ENCODE assay signal across 1 cellular context in the genomic region with DNA sequence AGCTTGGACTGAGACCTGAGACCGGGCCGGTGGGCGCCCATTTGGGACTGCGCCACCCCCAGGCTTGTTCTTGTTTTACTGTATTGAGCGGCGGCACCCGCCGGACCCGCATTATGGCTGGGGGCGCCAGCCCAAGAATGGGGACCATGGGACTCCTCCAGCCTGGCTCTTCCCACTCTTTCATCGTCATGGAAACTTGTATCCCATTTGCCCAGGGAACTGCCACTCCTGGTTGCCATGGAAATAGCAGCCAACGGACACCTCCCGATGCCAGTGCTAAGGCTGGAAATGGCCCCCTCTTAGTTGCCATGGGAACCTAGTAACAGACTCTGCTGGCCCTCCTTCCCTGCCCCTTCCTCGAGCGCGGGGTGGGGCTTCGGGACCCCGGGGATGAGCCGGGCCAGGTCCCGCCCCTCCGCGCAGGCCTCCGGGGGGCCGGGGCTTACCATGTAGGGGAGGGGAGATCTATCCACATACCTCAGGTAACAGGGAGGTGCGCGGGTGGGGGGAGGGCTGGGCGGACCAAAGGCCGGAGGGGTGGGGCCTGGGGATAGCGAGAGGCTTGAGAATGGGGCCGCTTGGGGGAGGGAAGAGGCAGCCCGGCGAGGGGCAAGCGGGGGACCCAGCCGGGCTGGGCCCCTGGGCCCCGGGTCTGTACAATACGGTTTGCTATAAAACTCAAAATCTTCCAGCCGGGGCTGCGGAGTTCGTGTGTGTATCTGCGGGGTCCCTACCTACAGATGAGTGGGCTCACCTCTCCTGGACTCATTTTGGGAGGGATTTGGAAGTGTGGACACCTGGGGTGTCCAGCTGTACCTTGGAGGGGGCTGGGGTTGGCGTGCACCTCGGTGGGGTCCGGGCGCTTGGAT.
TF ChIP-seq lines count a peak whose summit lies in the region.

No MANE protein-coding gene starts in this region.

TF ChIP-seq in K562, 482 proteins besides CTCF, POLR2A, EP300 and RAD21 (continues in another document):
- TF ChIP-seq, protein P1, sequence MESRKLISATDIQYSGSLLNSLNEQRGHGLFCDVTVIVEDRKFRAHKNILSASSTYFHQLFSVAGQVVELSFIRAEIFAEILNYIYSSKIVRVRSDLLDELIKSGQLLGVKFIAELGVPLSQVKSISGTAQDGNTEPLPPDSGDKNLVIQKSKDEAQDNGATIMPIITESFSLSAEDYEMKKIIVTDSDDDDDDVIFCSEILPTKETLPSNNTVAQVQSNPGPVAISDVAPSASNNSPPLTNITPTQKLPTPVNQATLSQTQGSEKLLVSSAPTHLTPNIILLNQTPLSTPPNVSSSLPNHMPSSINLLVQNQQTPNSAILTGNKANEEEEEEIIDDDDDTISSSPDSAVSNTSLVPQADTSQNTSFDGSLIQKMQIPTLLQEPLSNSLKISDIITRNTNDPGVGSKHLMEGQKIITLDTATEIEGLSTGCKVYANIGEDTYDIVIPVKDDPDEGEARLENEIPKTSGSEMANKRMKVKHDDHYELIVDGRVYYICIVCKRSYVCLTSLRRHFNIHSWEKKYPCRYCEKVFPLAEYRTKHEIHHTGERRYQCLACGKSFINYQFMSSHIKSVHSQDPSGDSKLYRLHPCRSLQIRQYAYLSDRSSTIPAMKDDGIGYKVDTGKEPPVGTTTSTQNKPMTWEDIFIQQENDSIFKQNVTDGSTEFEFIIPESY (CRISPR knock-in tag; IDR thresholded peaks at IDR 0.05): peak; percentile 94
- TF ChIP-seq NEUROD1 (IDR thresholded peaks at IDR 0.05; ENCODE audit: borderline replicate concordance, low read depth, low read length, partially characterized antibody) (peak; percentile 91), ZNF311 (CRISPR knock-in tag; IDR thresholded peaks at IDR 0.05) (no peak), ZNF143 (CRISPR knock-in tag; IDR thresholded peaks at IDR 0.05) (no peak), CBX5 (IDR thresholded peaks at IDR 0.05; ENCODE audit: borderline replicate concordance, low read depth) (no peak), RFX1 (IDR thresholded peaks at IDR 0.05) (peak; percentile 99), KLF1 (tag; IDR thresholded peaks at IDR 0.05) (no peak), CCAR2 (IDR thresholded peaks at IDR 0.05; ENCODE audit: low read depth, low read length) (no peak), RHOXF2B (CRISPR knock-in tag; conservative IDR thresholded peaks at IDR 0.05) (no peak), ZC3H11A (IDR thresholded peaks at IDR 0.05; ENCODE audit: low read depth, low read length) (no peak), NFYB (IDR thresholded peaks at IDR 0.05; ENCODE audit: extremely low read depth, insufficient read length) (peak; percentile 32), GABPB2 (CRISPR knock-in tag; conservative IDR thresholded peaks at IDR 0.05) (no peak), ETV5 (CRISPR knock-in tag; IDR thresholded peaks at IDR 0.05; ENCODE audit: low read depth) (no peak), PYGO2 (tag; IDR thresholded peaks at IDR 0.05) (no peak), HMG20A (CRISPR knock-in tag; conservative IDR thresholded peaks at IDR 0.05) (no peak), HCFC1 (IDR thresholded peaks at IDR 0.05; ENCODE audit: low read depth, low read length) (no peak), CSDE1 (IDR thresholded peaks at IDR 0.05) (peak in 1 of 2 experiments; percentile 95; a peak in 2 of 4 replicates), ZSCAN29 (IDR thresholded peaks at IDR 0.05) (no peak), MYNN (IDR thresholded peaks at IDR 0.05) (0 out of 2 replicates have a peak, but pooled peaks have one; percentile 21), MYNN (CRISPR knock-in tag; IDR thresholded peaks at IDR 0.05) (no peak), RUNX1 (IDR thresholded peaks at IDR 0.05; ENCODE audit: low read depth) (no peak), CREB1 (IDR thresholded peaks at IDR 0.05) (no peak), CREB1 (CRISPR knock-in tag; IDR thresholded peaks at IDR 0.05) (no peak), FOXA1 (IDR thresholded peaks at IDR 0.05; ENCODE audit: borderline replicate concordance) (no peak), PML (IDR thresholded peaks at IDR 0.05; ENCODE audit: low read length) (no peak), MAFK (IDR thresholded peaks at IDR 0.05; ENCODE audit: low read length) (no peak), SP1 (CRISPR knock-in tag; IDR thresholded peaks at IDR 0.05) (peak; percentile 41; the same call in 1 of the 2 replicates), TFAM (CRISPR knock-in tag; conservative IDR thresholded peaks at IDR 0.05) (no peak), BHLHE40 (IDR thresholded peaks at IDR 0.05; ENCODE audit: low read length) (no peak), ARNT (IDR thresholded peaks at IDR 0.05) (no peak), ESRRB (CRISPR knock-in tag; IDR thresholded peaks at IDR 0.05; ENCODE audit: borderline replicate concordance) (no peak), CBX8 (IDR thresholded peaks at IDR 0.05; ENCODE audit: borderline replicate concordance, extremely low read depth, low read depth, low read length, poor library complexity, severe bottlenecking) (no peak), RNF2 (IDR thresholded peaks at IDR 0.05) (no peak), MBD2 (IDR thresholded peaks at IDR 0.05; ENCODE audit: borderline replicate concordance, low read depth) (0 out of 2 replicates have a peak, but pooled peaks have one; percentile 43), FOXP1 (CRISPR knock-in tag; IDR thresholded peaks at IDR 0.05) (no peak), CHD1 (IDR thresholded peaks at IDR 0.05; ENCODE audit: low read length) (no peak), TBP (optimal IDR thresholded peaks at IDR 0.05; ENCODE audit: low read depth, low read length) (peak; percentile 19)
- TF ChIP-seq, protein P2, sequence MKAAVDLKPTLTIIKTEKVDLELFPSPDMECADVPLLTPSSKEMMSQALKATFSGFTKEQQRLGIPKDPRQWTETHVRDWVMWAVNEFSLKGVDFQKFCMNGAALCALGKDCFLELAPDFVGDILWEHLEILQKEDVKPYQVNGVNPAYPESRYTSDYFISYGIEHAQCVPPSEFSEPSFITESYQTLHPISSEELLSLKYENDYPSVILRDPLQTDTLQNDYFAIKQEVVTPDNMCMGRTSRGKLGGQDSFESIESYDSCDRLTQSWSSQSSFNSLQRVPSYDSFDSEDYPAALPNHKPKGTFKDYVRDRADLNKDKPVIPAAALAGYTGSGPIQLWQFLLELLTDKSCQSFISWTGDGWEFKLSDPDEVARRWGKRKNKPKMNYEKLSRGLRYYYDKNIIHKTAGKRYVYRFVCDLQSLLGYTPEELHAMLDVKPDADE (conservative IDR thresholded peaks at IDR 0.05; ENCODE audit: control insufficient read depth, low read depth, low read length): no peak
- TF ChIP-seq, protein P3, sequence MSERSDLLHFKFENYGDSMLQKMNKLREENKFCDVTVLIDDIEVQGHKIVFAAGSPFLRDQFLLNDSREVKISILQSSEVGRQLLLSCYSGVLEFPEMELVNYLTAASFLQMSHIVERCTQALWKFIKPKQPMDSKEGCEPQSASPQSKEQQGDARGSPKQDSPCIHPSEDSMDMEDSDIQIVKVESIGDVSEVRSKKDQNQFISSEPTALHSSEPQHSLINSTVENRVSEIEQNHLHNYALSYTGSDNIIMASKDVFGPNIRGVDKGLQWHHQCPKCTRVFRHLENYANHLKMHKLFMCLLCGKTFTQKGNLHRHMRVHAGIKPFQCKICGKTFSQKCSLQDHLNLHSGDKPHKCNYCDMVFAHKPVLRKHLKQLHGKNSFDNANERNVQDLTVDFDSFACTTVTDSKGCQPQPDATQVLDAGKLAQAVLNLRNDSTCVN (CRISPR knock-in tag; IDR thresholded peaks at IDR 0.05): no peak
- TF ChIP-seq, protein P4, sequence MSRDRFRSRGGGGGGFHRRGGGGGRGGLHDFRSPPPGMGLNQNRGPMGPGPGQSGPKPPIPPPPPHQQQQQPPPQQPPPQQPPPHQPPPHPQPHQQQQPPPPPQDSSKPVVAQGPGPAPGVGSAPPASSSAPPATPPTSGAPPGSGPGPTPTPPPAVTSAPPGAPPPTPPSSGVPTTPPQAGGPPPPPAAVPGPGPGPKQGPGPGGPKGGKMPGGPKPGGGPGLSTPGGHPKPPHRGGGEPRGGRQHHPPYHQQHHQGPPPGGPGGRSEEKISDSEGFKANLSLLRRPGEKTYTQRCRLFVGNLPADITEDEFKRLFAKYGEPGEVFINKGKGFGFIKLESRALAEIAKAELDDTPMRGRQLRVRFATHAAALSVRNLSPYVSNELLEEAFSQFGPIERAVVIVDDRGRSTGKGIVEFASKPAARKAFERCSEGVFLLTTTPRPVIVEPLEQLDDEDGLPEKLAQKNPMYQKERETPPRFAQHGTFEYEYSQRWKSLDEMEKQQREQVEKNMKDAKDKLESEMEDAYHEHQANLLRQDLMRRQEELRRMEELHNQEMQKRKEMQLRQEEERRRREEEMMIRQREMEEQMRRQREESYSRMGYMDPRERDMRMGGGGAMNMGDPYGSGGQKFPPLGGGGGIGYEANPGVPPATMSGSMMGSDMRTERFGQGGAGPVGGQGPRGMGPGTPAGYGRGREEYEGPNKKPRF (IDR thresholded peaks at IDR 0.05; ENCODE audit: low read depth, low read length): no peak
- TF ChIP-seq, protein P5, sequence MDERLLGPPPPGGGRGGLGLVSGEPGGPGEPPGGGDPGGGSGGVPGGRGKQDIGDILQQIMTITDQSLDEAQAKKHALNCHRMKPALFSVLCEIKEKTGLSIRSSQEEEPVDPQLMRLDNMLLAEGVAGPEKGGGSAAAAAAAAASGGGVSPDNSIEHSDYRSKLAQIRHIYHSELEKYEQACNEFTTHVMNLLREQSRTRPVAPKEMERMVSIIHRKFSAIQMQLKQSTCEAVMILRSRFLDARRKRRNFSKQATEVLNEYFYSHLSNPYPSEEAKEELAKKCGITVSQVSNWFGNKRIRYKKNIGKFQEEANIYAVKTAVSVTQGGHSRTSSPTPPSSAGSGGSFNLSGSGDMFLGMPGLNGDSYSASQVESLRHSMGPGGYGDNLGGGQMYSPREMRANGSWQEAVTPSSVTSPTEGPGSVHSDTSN (CRISPR knock-in tag; IDR thresholded peaks at IDR 0.05; ENCODE audit: low read depth): peak; percentile 86
- TF ChIP-seq, protein P5 (tag; conservative IDR thresholded peaks at IDR 0.05; ENCODE audit: low read depth): peak; percentile 95
- TF ChIP-seq, protein P6, sequence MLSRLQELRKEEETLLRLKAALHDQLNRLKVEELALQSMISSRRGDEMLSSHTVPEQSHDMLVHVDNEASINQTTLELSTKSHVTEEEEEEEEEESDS (CRISPR knock-in tag; IDR thresholded peaks at IDR 0.05): no peak
- TF ChIP-seq, protein P7, sequence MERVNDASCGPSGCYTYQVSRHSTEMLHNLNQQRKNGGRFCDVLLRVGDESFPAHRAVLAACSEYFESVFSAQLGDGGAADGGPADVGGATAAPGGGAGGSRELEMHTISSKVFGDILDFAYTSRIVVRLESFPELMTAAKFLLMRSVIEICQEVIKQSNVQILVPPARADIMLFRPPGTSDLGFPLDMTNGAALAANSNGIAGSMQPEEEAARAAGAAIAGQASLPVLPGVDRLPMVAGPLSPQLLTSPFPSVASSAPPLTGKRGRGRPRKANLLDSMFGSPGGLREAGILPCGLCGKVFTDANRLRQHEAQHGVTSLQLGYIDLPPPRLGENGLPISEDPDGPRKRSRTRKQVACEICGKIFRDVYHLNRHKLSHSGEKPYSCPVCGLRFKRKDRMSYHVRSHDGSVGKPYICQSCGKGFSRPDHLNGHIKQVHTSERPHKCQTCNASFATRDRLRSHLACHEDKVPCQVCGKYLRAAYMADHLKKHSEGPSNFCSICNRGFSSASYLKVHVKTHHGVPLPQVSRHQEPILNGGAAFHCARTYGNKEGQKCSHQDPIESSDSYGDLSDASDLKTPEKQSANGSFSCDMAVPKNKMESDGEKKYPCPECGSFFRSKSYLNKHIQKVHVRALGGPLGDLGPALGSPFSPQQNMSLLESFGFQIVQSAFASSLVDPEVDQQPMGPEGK (CRISPR knock-in tag; IDR thresholded peaks at IDR 0.05; ENCODE audit: borderline replicate concordance): no peak
- TF ChIP-seq, protein P8, sequence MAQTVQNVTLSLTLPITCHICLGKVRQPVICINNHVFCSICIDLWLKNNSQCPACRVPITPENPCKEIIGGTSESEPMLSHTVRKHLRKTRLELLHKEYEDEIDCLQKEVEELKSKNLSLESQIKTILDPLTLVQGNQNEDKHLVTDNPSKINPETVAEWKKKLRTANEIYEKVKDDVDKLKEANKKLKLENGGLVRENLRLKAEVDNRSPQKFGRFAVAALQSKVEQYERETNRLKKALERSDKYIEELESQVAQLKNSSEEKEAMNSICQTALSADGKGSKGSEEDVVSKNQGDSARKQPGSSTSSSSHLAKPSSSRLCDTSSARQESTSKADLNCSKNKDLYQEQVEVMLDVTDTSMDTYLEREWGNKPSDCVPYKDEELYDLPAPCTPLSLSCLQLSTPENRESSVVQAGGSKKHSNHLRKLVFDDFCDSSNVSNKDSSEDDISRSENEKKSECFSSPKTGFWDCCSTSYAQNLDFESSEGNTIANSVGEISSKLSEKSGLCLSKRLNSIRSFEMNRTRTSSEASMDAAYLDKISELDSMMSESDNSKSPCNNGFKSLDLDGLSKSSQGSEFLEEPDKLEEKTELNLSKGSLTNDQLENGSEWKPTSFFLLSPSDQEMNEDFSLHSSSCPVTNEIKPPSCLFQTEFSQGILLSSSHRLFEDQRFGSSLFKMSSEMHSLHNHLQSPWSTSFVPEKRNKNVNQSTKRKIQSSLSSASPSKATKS (CRISPR knock-in tag; IDR thresholded peaks at IDR 0.05): no peak
- TF ChIP-seq, protein P9, sequence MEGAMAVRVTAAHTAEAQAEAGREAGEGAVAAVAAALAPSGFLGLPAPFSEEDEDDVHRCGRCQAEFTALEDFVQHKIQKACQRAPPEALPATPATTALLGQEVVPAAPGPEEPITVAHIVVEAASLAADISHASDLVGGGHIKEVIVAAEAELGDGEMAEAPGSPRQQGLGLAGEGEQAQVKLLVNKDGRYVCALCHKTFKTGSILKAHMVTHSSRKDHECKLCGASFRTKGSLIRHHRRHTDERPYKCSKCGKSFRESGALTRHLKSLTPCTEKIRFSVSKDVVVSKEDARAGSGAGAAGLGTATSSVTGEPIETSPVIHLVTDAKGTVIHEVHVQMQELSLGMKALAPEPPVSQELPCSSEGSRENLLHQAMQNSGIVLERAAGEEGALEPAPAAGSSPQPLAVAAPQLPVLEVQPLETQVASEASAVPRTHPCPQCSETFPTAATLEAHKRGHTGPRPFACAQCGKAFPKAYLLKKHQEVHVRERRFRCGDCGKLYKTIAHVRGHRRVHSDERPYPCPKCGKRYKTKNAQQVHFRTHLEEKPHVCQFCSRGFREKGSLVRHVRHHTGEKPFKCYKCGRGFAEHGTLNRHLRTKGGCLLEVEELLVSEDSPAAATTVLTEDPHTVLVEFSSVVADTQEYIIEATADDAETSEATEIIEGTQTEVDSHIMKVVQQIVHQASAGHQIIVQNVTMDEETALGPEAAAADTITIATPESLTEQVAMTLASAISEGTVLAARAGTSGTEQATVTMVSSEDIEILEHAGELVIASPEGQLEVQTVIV (CRISPR knock-in tag; IDR thresholded peaks at IDR 0.05; ENCODE audit: borderline replicate concordance): no peak
- TF ChIP-seq, protein P10, sequence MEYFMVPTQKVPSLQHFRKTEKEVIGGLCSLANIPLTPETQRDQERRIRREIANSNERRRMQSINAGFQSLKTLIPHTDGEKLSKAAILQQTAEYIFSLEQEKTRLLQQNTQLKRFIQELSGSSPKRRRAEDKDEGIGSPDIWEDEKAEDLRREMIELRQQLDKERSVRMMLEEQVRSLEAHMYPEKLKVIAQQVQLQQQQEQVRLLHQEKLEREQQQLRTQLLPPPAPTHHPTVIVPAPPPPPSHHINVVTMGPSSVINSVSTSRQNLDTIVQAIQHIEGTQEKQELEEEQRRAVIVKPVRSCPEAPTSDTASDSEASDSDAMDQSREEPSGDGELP (CRISPR knock-in tag; IDR thresholded peaks at IDR 0.05; ENCODE audit: borderline replicate concordance): no peak
